ENCODE assay signal across 8 cellular contexts in genomic region chr13:110707379-110707727, GRCh38. TPM values are rescaled to one million over a fixed set of nuclear protein-coding genes. Genes with fewer than 3 reads are reported as not detected.
DNase-seq lines count a peak whose midpoint lies in the region; ATAC-seq and TF ChIP-seq lines count a peak whose summit lies in the region.
"Not testable (repeated sequence)": the region's sequence is repeated elsewhere in the genome, so short reads cannot be mapped to it uniquely, and the experiment has no call there.

No MANE protein-coding gene starts in this region.

- H3K4ac ChIP-seq in H9 (ENCODE audit: low read depth, low read length), result not testable (repeated sequence)

- not testable (repeated sequence) for H3K56ac ChIP-seq in H9 (ENCODE audit: insufficient read length, low read depth, low read length)

- H3K4me3 Mint-ChIP-seq in H9 (peak overlapping the region; percentile 64 to 95; a peak in 4 of 5 replicates), mesothelial cell of epicardium (peak overlapping the region; percentile 69)
- peak overlapping the region; percentile 90 for H3K4me3 Mint-ChIP-seq in activated CD8-positive, alpha-beta T cell treated with anti-CD3 and anti-CD28 coated beads for 36 hours
- H3K4me3 Mint-ChIP-seq in activated naive CD8-positive, alpha-beta T cell treated with anti-CD3 and anti-CD28 coated beads for 36 hours, result peak overlapping the region; percentile 77

- H3K36me3 Mint-ChIP-seq in H9 (ENCODE audit: insufficient read depth in 1 of 3, low read depth in 3 of 3), result peaks cover 5 to 11% (median 7%) of the 10 kb centered on the region in 3 experiments; a peak in 6 of 7 replicates
- H3K36me3 Mint-ChIP-seq in activated CD8-positive, alpha-beta T cell treated with anti-CD3 and anti-CD28 coated beads for 36 hours (ENCODE audit: low read depth), result peaks cover 13% of the 10 kb centered on the region
- peaks cover 12% of the 10 kb centered on the region for H3K36me3 Mint-ChIP-seq in activated naive CD8-positive, alpha-beta T cell treated with anti-CD3 and anti-CD28 coated beads for 36 hours
- not testable (repeated sequence) for H3K36me3 Mint-ChIP-seq in mesothelial cell of epicardium

- H3T11ph ChIP-seq in H9 (ENCODE audit: low read length), result not testable (repeated sequence)

- not testable (repeated sequence) for H2AFZ ChIP-seq in H9 (ENCODE audit: low read length)
- peak overlapping the region; percentile 63 for H2AFZ ChIP-seq in OCI-LY3 (ENCODE audit: low read depth, low read length)

- not testable (repeated sequence) for H3K27me3 Mint-ChIP-seq in H9 (ENCODE audit: low read depth); activated CD8-positive, alpha-beta T cell treated with anti-CD3 and anti-CD28 coated beads for 36 hours; activated naive CD8-positive, alpha-beta T cell treated with anti-CD3 and anti-CD28 coated beads for 36 hours; mesothelial cell of epicardium (ENCODE audit: low read depth)

- POLR2A ChIA-PET in activated CD8-positive, alpha-beta T cell treated with anti-CD3 and anti-CD28 coated beads for 36 hours (lab: Charles Lee), result not testable (repeated sequence)

- not testable (repeated sequence) for H2BK120ac ChIP-seq in H9 (ENCODE audit: low read depth, low read length, poor library complexity, severe bottlenecking)

- H2BK20ac ChIP-seq in H9 (ENCODE audit: low read depth, low read length, poor library complexity, severe bottlenecking), result not testable (repeated sequence)

- peaks cover 16% of the 10 kb centered on the region for H3K36me3 ChIP-seq in BLaER1
- H3K36me3 ChIP-seq in OCI-LY3 (replicated peaks; ENCODE audit: low read depth, low read length), result peaks cover 20% of the 10 kb centered on the region
- H3K36me3 ChIP-seq in sigmoid colon, result peaks cover 0 to 18% (median 0%) of the 10 kb centered on the region in 4 donors

- H4K8ac ChIP-seq in H9 (replicated peaks; ENCODE audit: insufficient read length, low read depth, low read length), result not testable (repeated sequence)

- H3K9me3 Mint-ChIP-seq in H9; activated CD8-positive, alpha-beta T cell treated with anti-CD3 and anti-CD28 coated beads for 36 hours; activated naive CD8-positive, alpha-beta T cell treated with anti-CD3 and anti-CD28 coated beads for 36 hours; mesothelial cell of epicardium: not testable (repeated sequence)

- TF ChIP-seq POLR2A in sigmoid colon (IDR thresholded peaks at IDR 0.05), result not testable (repeated sequence)

- H3K27me3 ChIP-seq in BLaER1; H9 (ENCODE audit: insufficient read depth, low read length); OCI-LY3 (ENCODE audit: low read depth, low read length); dorsolateral prefrontal cortex; sigmoid colon: not testable (repeated sequence)

- H3K4me3 ChIP-seq in BLaER1, dorsolateral prefrontal cortex, sigmoid colon: not testable (repeated sequence)
- peak overlapping the region; percentile 85; the same call in 1 of the 2 replicates for H3K4me3 ChIP-seq in OCI-LY3 (ENCODE audit: low read length)

- not testable (repeated sequence) for H2AK5ac ChIP-seq in H9 (ENCODE audit: insufficient read length, low read length)

- not testable (repeated sequence) for H3K79me2 ChIP-seq in H9 (ENCODE audit: insufficient read depth, low read length)
- peaks cover 34% of the 10 kb centered on the region for H3K79me2 ChIP-seq in OCI-LY3 (ENCODE audit: low read length)

- not testable (repeated sequence) for H3K23me2 ChIP-seq in H9 (ENCODE audit: insufficient read length, low read depth, low read length, poor library complexity, severe bottlenecking)

- not testable (repeated sequence) for H2BK5ac ChIP-seq in H9 (ENCODE audit: insufficient read length, low read length)

- H3K79me1 ChIP-seq in H9 (ENCODE audit: insufficient read depth, low read depth, low read length, poor library complexity, severe bottlenecking), result not testable (repeated sequence)

- H3K4me2 ChIP-seq in BLaER1, result peak overlapping the region; percentile 90
- not testable (repeated sequence) for H3K4me2 ChIP-seq in H9 (ENCODE audit: insufficient read depth, insufficient read length, low read length)
- H3K4me2 ChIP-seq in OCI-LY3 (ENCODE audit: low read length), result peak overlapping the region; percentile 97

- H3K18ac ChIP-seq in H9 (ENCODE audit: insufficient read length, low read depth, low read length), result not testable (repeated sequence)

- not testable (repeated sequence) for H4K91ac ChIP-seq in H9 (ENCODE audit: insufficient read length, low read depth, low read length)

- CTCF ChIA-PET in activated CD8-positive, alpha-beta T cell treated with anti-CD3 and anti-CD28 coated beads for 36 hours (lab: Charles Lee), result not testable (repeated sequence)

- no CpG with 5 or more reads among the region's 9 CpGs for WGBS in H9 (ENCODE audit: extremely low coverage, insufficient read length, low lambda C conversion rate)
- 55 to 76% methylated on average over 9 of the region's 9 CpGs for WGBS in sigmoid colon, 2 donors

- not testable (repeated sequence) for H3K9ac ChIP-seq in BLaER1; H9 (ENCODE audit: extremely low read depth, insufficient read length, low read length)
- H3K9ac ChIP-seq in OCI-LY3 (ENCODE audit: low read length), result peak overlapping the region; percentile 17; the same call in 1 of the 2 replicates

- H3K9me3 ChIP-seq in BLaER1; H9 (ENCODE audit: control insufficient read depth, low read depth, low read length); OCI-LY3 (ENCODE audit: insufficient read depth, low read length); sigmoid colon: not testable (repeated sequence)

- not testable (repeated sequence) for TF ChIP-seq CTCF in H9 (conservative IDR thresholded peaks at IDR 0.05); OCI-LY3 (IDR thresholded peaks at IDR 0.05; ENCODE audit: low read depth, low read length); activated CD8-positive, alpha-beta T cell treated with anti-CD3 and anti-CD28 coated beads for 36 hours (IDR thresholded peaks at IDR 0.05); dorsolateral prefrontal cortex (IDR thresholded peaks at IDR 0.05 in 54 of 56, conservative IDR thresholded peaks at IDR 0.05 in 2 of 56; ENCODE audit: low read depth in 1 of 56, partially characterized antibody in 56 of 56); mesothelial cell of epicardium (IDR thresholded peaks at IDR 0.05; ENCODE audit: unreplicated experiment); sigmoid colon (IDR thresholded peaks at IDR 0.05)

- not testable (repeated sequence) for ATAC-seq in activated CD8-positive, alpha-beta T cell treated with anti-CD3 and anti-CD28 coated beads for 36 hours

- H4K20me1 ChIP-seq in BLaER1, result peaks cover 15% of the 10 kb centered on the region; the same call in 1 of the 2 replicates
- H4K20me1 ChIP-seq in H9 (ENCODE audit: control insufficient read depth, insufficient read depth, insufficient read length); OCI-LY3 (ENCODE audit: insufficient read depth, low read length): not testable (repeated sequence)

- DNase-seq in H9; activated CD8-positive, alpha-beta T cell treated with anti-CD3 and anti-CD28 coated beads for 36 hours; activated naive CD8-positive, alpha-beta T cell treated with anti-CD3 and anti-CD28 coated beads for 36 hours; dorsolateral prefrontal cortex; mesothelial cell of epicardium (ENCODE audit: low spot score in 2 of 2, unreplicated experiment in 2 of 2); sigmoid colon: not testable (repeated sequence)

- H2BK12ac ChIP-seq in H9 (ENCODE audit: insufficient read length, low read depth, low read length), result not testable (repeated sequence)

- not testable (repeated sequence) for TF ChIP-seq EP300 in sigmoid colon (IDR thresholded peaks at IDR 0.05)

- not testable (repeated sequence) for H3K23ac ChIP-seq in H9 (ENCODE audit: insufficient read length, low read depth, low read length)

- H4K5ac ChIP-seq in H9 (ENCODE audit: insufficient read length, low read depth, low read length), result not testable (repeated sequence)

- H3K14ac ChIP-seq in H9 (ENCODE audit: insufficient read depth, low read length), result not testable (repeated sequence)

- H3K4me1 ChIP-seq in BLaER1 (peaks cover 66% of the 10 kb centered on the region), OCI-LY3 (ENCODE audit: low read length) (peaks cover 30% of the 10 kb centered on the region), sigmoid colon (peaks cover 0 to 50% (median 41%) of the 10 kb centered on the region in 4 donors)
- H3K4me1 ChIP-seq in H9 (ENCODE audit: insufficient read depth, low read length), result not testable (repeated sequence)

- H3K4me1 Mint-ChIP-seq in H9 (peaks cover 26 to 33% of the 10 kb centered on the region in 2 experiments), mesothelial cell of epicardium (peaks cover 38% of the 10 kb centered on the region)
- H3K4me1 Mint-ChIP-seq in activated CD8-positive, alpha-beta T cell treated with anti-CD3 and anti-CD28 coated beads for 36 hours (ENCODE audit: low read depth), result peaks cover 30% of the 10 kb centered on the region
- H3K4me1 Mint-ChIP-seq in activated naive CD8-positive, alpha-beta T cell treated with anti-CD3 and anti-CD28 coated beads for 36 hours, result peaks cover 29% of the 10 kb centered on the region

- intact Hi-C loops in activated CD8-positive, alpha-beta T cell treated with anti-CD3 and anti-CD28 coated beads for 36 hours (cut with micrococcal nuclease), result loop anchor here (5.0 kb wide), 1 partner anchor 90 kb away; the partner anchor contains the start of gene NAXD
- intact Hi-C loops in dorsolateral prefrontal cortex (cut with DNase I); sigmoid colon (cut with DNase I): not testable (repeated sequence)

- not testable (repeated sequence) for H3K27ac ChIP-seq in BLaER1; H9 (ENCODE audit: insufficient read length, low read depth, low read length); OCI-LY3 (ENCODE audit: low read length)
- H3K27ac ChIP-seq in dorsolateral prefrontal cortex (peak overlapping the region in 44 of 59 donors; percentile 4 to 93 (median 51)), sigmoid colon (peak overlapping the region in 3 of 4 donors; percentile 90 to 96 (median 93))

- not testable (repeated sequence) for H3K27ac Mint-ChIP-seq in H9; activated CD8-positive, alpha-beta T cell treated with anti-CD3 and anti-CD28 coated beads for 36 hours; activated naive CD8-positive, alpha-beta T cell treated with anti-CD3 and anti-CD28 coated beads for 36 hours
- H3K27ac Mint-ChIP-seq in mesothelial cell of epicardium, result peak overlapping the region; percentile 86

- H2BK15ac ChIP-seq in H9 (ENCODE audit: low read depth, low read length), result not testable (repeated sequence)

RNA-seq across cellular contexts. Expression of gene CARS2, which starts 1.4 kb away (rescaled TPM):
- total RNA-seq in H9 (2021) (41.9 and 46.3 TPM in 2 replicates), dorsolateral prefrontal cortex (10 to 100 TPM; 36.3 to 70.5 (median 53.2) TPM), mesothelial cell of epicardium (84.4 to 89.1 TPM (median 87.6 TPM) in 3 replicates), sigmoid colon (10 to 100 TPM; 44.1 to 77.5 (median 46.7) TPM)
- 10 to 100 TPM; 60.7 to 63.0 TPM for total RNA-seq in activated CD8-positive, alpha-beta T cell treated with anti-CD3 and anti-CD28 coated beads for 36 hours
- 10 to 100 TPM; 81.1 to 84.8 TPM for total RNA-seq in activated naive CD8-positive, alpha-beta T cell treated with anti-CD3 and anti-CD28 coated beads for 36 hours
- polyA plus RNA-seq in sigmoid colon, result 10 to 100 TPM; 35.4 to 75.9 (median 36.6) TPM

RNA-seq across cellular contexts. Expression of gene ING1, which starts 6.1 kb away (rescaled TPM):
- total RNA-seq in H9 (2021) (17.3 and 18.7 TPM in 2 replicates), dorsolateral prefrontal cortex (10 to 100 TPM; 10.1 to 22.6 (median 16.2) TPM), mesothelial cell of epicardium (19.1 to 21.0 TPM (median 19.2 TPM) in 3 replicates), sigmoid colon (10 to 100 TPM; 16.8 to 24.0 (median 21.9) TPM)
- 10 to 100 TPM; 22.0 to 22.2 TPM for total RNA-seq in activated CD8-positive, alpha-beta T cell treated with anti-CD3 and anti-CD28 coated beads for 36 hours
- 10 to 100 TPM; 16.7 to 18.4 TPM for total RNA-seq in activated naive CD8-positive, alpha-beta T cell treated with anti-CD3 and anti-CD28 coated beads for 36 hours
- polyA plus RNA-seq in sigmoid colon, result 10 to 100 TPM; 11.3 to 16.2 (median 15.4) TPM
